Comparison of ENCODE assay signal across 12 cellular contexts in the genomic region with DNA sequence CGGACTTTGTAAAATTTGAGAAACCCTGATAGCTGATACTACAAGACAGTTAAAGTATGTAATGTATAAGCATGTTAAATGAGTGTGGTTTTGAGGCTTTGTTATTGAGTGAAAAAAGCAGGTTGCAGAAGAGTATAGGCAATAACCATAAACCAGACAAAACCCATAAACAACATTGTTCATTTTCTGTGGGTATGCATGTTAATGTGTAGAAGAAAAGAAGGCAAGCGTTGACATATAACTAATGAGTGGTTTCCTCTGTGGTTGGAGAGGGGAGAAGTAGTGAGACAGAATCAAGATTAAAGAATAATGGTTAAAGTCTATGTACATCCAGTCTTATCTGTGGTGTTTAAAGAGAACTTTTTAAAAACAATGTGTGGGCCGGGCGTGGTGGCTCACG. TPM values are rescaled to one million over a fixed set of nuclear protein-coding genes. Genes with fewer than 3 reads are reported as not detected.
DNase-seq lines count a peak whose midpoint lies in the region; ATAC-seq and TF ChIP-seq lines count a peak whose summit lies in the region.
"Had no signal": no experiment of that assay in that cellular context is flagged by ENCODE, and none has a peak within 500 bp of the region (broad histone marks: within the 10 kb centered on the region; RNA-seq: fewer than 3 reads in every experiment).

No MANE protein-coding gene starts in this region.

- peaks cover 63% of the 10 kb centered on the region for H3K36me3 Mint-ChIP-seq in activated CD4-positive, alpha-beta T cell treated with anti-CD3 and anti-CD28 coated beads, Interleukin-2, amount 10 ng/mL, durations not matched to agents 24 days and 14 days (ENCODE audit: low read depth)
- peaks cover 70% of the 10 kb centered on the region for H3K36me3 Mint-ChIP-seq in T-helper 2 cell treated with Interferon-gamma antibody and Interleukin-4, amounts not matched to agents 5 μg/mL and 100 μg/mL, for 36 hours (ENCODE audit: low read depth)
- H3K36me3 Mint-ChIP-seq in nephron (ENCODE audit: low read depth), result peaks cover 76% of the 10 kb centered on the region

- no peaks in the 10 kb centered on the region for H3K27me3 Mint-ChIP-seq in activated CD4-positive, alpha-beta T cell treated with anti-CD3 and anti-CD28 coated beads, Interleukin-2, amount 10 ng/mL, durations not matched to agents 24 days and 14 days
- H3K27me3 Mint-ChIP-seq in T-helper 2 cell treated with Interferon-gamma antibody and Interleukin-4, amounts not matched to agents 5 μg/mL and 100 μg/mL, for 36 hours (ENCODE audit: low read depth), result no peaks in the 10 kb centered on the region
- no peaks in the 10 kb centered on the region for H3K27me3 Mint-ChIP-seq in nephron (ENCODE audit: low read depth)

- H3K9me3 Mint-ChIP-seq in activated CD4-positive, alpha-beta T cell treated with anti-CD3 and anti-CD28 coated beads, Interleukin-2, amount 10 ng/mL, durations not matched to agents 24 days and 14 days, result no peaks in the 10 kb centered on the region
- H3K9me3 Mint-ChIP-seq in T-helper 2 cell treated with Interferon-gamma antibody and Interleukin-4, amounts not matched to agents 5 μg/mL and 100 μg/mL, for 36 hours, result no peaks in the 10 kb centered on the region
- no peaks in the 10 kb centered on the region for H3K9me3 Mint-ChIP-seq in nephron

- ATAC-seq in HG02981 (IDR thresholded peaks at IDR 0.05; ENCODE audit: unreplicated experiment) (peak; percentile 95), omental fat pad (ENCODE audit: low FRiP score) (no peak)
- ATAC-seq: left colon had no signal

- intact Hi-C loops in activated CD4-positive, alpha-beta T cell treated with anti-CD3 and anti-CD28 coated beads, Interleukin-2, amount 10 ng/mL, durations not matched to agents 24 days and 14 days (cut with micrococcal nuclease), result loop anchor here (2.0 kb wide), 1 partner anchor 24 kb away; no protein-coding TSS in a partner anchor

- peak; percentile 64 for DNase-seq in activated CD4-positive, alpha-beta T cell treated with anti-CD3 and anti-CD28 coated beads, Interleukin-2, amount 10 ng/mL, durations not matched to agents 24 days and 14 days
- no peak for DNase-seq in activated CD4-positive, alpha-beta T cell treated with anti-CD3 and anti-CD28 coated beads for 1 hour
- peak; percentile 27 for DNase-seq in T-helper 2 cell treated with Interferon-gamma antibody and Interleukin-4, amounts not matched to agents 5 μg/mL and 100 μg/mL, for 36 hours (ENCODE audit: low spot score)
- no peak for DNase-seq in COR-L47 (lab: John Stamatoyannopoulos, UW)
- no peak for DNase-seq in omental fat pad (ENCODE audit: low spot score)
- DNase-seq in NCI-H526 (lab: John Stamatoyannopoulos, UW), result no peak
- DNase-seq: left colon, NCI-H1436, right lobe of liver, SIG-M5 had no signal

- no peak for TF ChIP-seq CTCF in nephron (IDR thresholded peaks at IDR 0.05; ENCODE audit: unreplicated experiment in 3 of 3)
- no peak for TF ChIP-seq CTCF in omental fat pad (IDR thresholded peaks at IDR 0.05)

- peaks cover 58% of the 10 kb centered on the region for H3K4me1 Mint-ChIP-seq in activated CD4-positive, alpha-beta T cell treated with anti-CD3 and anti-CD28 coated beads, Interleukin-2, amount 10 ng/mL, durations not matched to agents 24 days and 14 days
- peaks cover 55% of the 10 kb centered on the region for H3K4me1 Mint-ChIP-seq in T-helper 2 cell treated with Interferon-gamma antibody and Interleukin-4, amounts not matched to agents 5 μg/mL and 100 μg/mL, for 36 hours (ENCODE audit: low read depth)
- peaks cover 13% of the 10 kb centered on the region for H3K4me1 Mint-ChIP-seq in nephron

- H3K4me3 Mint-ChIP-seq in activated CD4-positive, alpha-beta T cell treated with anti-CD3 and anti-CD28 coated beads, Interleukin-2, amount 10 ng/mL, durations not matched to agents 24 days and 14 days, result peak overlapping the region; percentile 28
- H3K4me3 Mint-ChIP-seq in T-helper 2 cell treated with Interferon-gamma antibody and Interleukin-4, amounts not matched to agents 5 μg/mL and 100 μg/mL, for 36 hours, result peak overlapping the region; percentile 45
- H3K4me3 Mint-ChIP-seq in nephron, result no peak overlapping the region

- H3K27ac Mint-ChIP-seq in activated CD4-positive, alpha-beta T cell treated with anti-CD3 and anti-CD28 coated beads, Interleukin-2, amount 10 ng/mL, durations not matched to agents 24 days and 14 days, result peak overlapping the region; percentile 12
- H3K27ac Mint-ChIP-seq in T-helper 2 cell treated with Interferon-gamma antibody and Interleukin-4, amounts not matched to agents 5 μg/mL and 100 μg/mL, for 36 hours, result peak overlapping the region; percentile 76
- H3K27ac Mint-ChIP-seq in nephron, result peak overlapping the region; percentile 30 to 79 (median 77)

RNA-seq across cellular contexts. Expression of a gene that starts 26.2 kb away (rescaled TPM):
- total RNA-seq in activated CD4-positive, alpha-beta T cell treated with anti-CD3 and anti-CD28 coated beads, Interleukin-2, amount 10 ng/mL, durations not matched to agents 24 days and 14 days, result 148 and 150 TPM in 2 replicates
- 100 to 1,000 TPM in 2 of 4 donors, 10 to 100 TPM in 2; 70.3 to 123 (median 101) TPM for total RNA-seq in omental fat pad

Comparison
In these comparisons a context has a peak if more than half of its experiments do, and no peak if none do; other contexts are left out.
1. DNase-seq: peak in activated CD4-positive, alpha-beta T cell treated with anti-CD3 and anti-CD28 coated beads, Interleukin-2, amount 10 ng/mL, durations not matched to agents 24 days and 14 days (single experiment) and T-helper 2 cell treated with Interferon-gamma antibody and Interleukin-4, amounts not matched to agents 5 μg/mL and 100 μg/mL, for 36 hours (single experiment); none in activated CD4-positive, alpha-beta T cell treated with anti-CD3 and anti-CD28 coated beads for 1 hour (single experiment), COR-L47 (single experiment), omental fat pad (single experiment) and NCI-H526 (0 of 2).
2. H3K27ac Mint-ChIP-seq: peak in every context shown above with its lines; median percentile 77 in nephron; 76 in T-helper 2 cell treated with Interferon-gamma antibody and Interleukin-4, amounts not matched to agents 5 μg/mL and 100 μg/mL, for 36 hours; 12 in activated CD4-positive, alpha-beta T cell treated with anti-CD3 and anti-CD28 coated beads, Interleukin-2, amount 10 ng/mL, durations not matched to agents 24 days and 14 days.
3. H3K4me3 Mint-ChIP-seq: peak in activated CD4-positive, alpha-beta T cell treated with anti-CD3 and anti-CD28 coated beads, Interleukin-2, amount 10 ng/mL, durations not matched to agents 24 days and 14 days (single experiment) and T-helper 2 cell treated with Interferon-gamma antibody and Interleukin-4, amounts not matched to agents 5 μg/mL and 100 μg/mL, for 36 hours (single experiment); none in nephron (0 of 3).